36 cellular contexts compared by ENCODE assay signal in the genomic region with DNA sequence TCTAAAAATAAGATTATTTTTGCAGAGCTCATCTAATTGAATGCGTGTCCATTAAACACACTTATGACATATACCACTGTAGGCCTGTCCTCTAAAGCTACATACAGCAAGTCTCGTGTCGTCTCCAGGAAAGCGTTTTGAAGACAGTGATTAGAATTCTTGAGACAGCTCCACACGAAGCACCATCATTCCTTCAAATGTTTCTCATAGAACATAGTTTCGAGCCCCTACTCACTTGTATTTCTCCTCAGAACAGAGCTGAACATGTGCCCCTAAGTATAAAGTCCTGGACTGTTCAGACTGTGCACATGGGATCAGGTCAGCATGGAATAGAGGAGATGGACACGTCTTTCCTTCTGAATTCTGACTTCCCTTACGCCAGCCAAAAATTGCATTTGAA.
DNase-seq lines count a peak whose midpoint lies in the region; ATAC-seq, FAIRE-seq and TF ChIP-seq lines count a peak whose summit lies in the region.
"Had no signal": no experiment of that assay in that cellular context is flagged by ENCODE, and none has a peak within 500 bp of the region (broad histone marks: within the 10 kb centered on the region; RNA-seq: fewer than 3 reads in every experiment).

No MANE protein-coding gene starts in this region.

- H3F3A ChIP-seq in Loucy (ENCODE audit: low read depth) = no peaks in the 10 kb centered on the region

- POLR2A ChIA-PET in WTC11 (lab: Charles Lee) (interaction anchor here (0.6 kb wide), 1 partner anchor 18 kb away, joined by 3 read pairs; no protein-coding TSS in a partner anchor), H1 (lab: Charles Lee; ENCODE audit: partially characterized antibody) (interaction anchor here (1.2 to 1.8 kb wide), 2 partner anchors 17 to 18 kb away, joined by 4 to 5 read pairs; no protein-coding TSS in a partner anchor)

- H3K27me3 ChIP-seq in Loucy (ENCODE audit: insufficient read depth, low read length, poor library complexity, severe bottlenecking) = no peaks in the 10 kb centered on the region
- H3K27me3 ChIP-seq in H1 (replicated peaks in 1 of 4; ENCODE audit: control insufficient read depth in 3 of 4, extremely low read depth in 1 of 4, insufficient read depth in 3 of 4, low read length in 3 of 4) = no peaks in the 10 kb centered on the region
- H3K27me3 ChIP-seq in mesendoderm (ENCODE audit: insufficient read depth, low read length, poor library complexity) = no peaks in the 10 kb centered on the region
- no peaks in the 10 kb centered on the region for H3K27me3 ChIP-seq in mesenchymal stem cell (ENCODE audit: control insufficient read depth in 1 of 2, insufficient read depth in 1 of 2, low read length in 2 of 2)
- no peaks in the 10 kb centered on the region for H3K27me3 ChIP-seq in thyroid gland
- H3K27me3 ChIP-seq: BE2C; BLaER1; BLaER1 treated with 17β-estradiol and CSF1 and Interleukin-3, amounts not matched to agents 10 nM and 100 nM had no signal

- no peak overlapping the region for H3K18ac ChIP-seq in H1 (ENCODE audit: extremely low read depth, low read length)
- no peak overlapping the region for H3K18ac ChIP-seq in mesendoderm (ENCODE audit: low read length)
- no peak overlapping the region for H3K18ac ChIP-seq in mesenchymal stem cell (ENCODE audit: low read depth in 1 of 2, low read length in 2 of 2)

- ATAC-seq in WTC11 = no peak
- ATAC-seq: A549; CD8-positive, alpha-beta T cell had no signal

- H4K5ac ChIP-seq in H1 (ENCODE audit: insufficient read length, low read depth, low read length) = no peak overlapping the region
- H4K5ac ChIP-seq in mesendoderm (ENCODE audit: low read length) = no peak overlapping the region

- H3K27ac Mint-ChIP-seq in WTC11 = no peak overlapping the region
- H3K27ac Mint-ChIP-seq: B cell; CD14-positive monocyte; CD4-positive, alpha-beta memory T cell; CD4-positive, alpha-beta T cell; CD4-positive, CD25-positive, alpha-beta regulatory T cell; CD8-positive, alpha-beta memory T cell; CD8-positive, alpha-beta T cell had no signal

- H2BK5ac ChIP-seq in H1 (ENCODE audit: low read depth, low read length) (no peak overlapping the region), mesendoderm (ENCODE audit: low read length) (no peak overlapping the region), mesenchymal stem cell (ENCODE audit: low read depth, low read length, poor library complexity, severe bottlenecking) (no peak overlapping the region)

- no peak overlapping the region for H2BK15ac ChIP-seq in H1 (ENCODE audit: low read length)
- H2BK15ac ChIP-seq in mesendoderm (replicated peaks; ENCODE audit: low read depth) = no peak overlapping the region
- H2BK15ac ChIP-seq in mesenchymal stem cell (ENCODE audit: low read depth, poor library complexity, severe bottlenecking) = no peak overlapping the region

- no peak overlapping the region for H2BK120ac ChIP-seq in H1 (replicated peaks; ENCODE audit: low read depth, low read length)
- H2BK120ac ChIP-seq in mesendoderm (ENCODE audit: low read depth, low read length) = no peak overlapping the region
- H2BK120ac ChIP-seq in mesenchymal stem cell (ENCODE audit: low read depth, low read length) = no peak overlapping the region

- H3K9me2 ChIP-seq in Loucy (replicated peaks; ENCODE audit: low read depth, low read length) = no peaks in the 10 kb centered on the region

- H3K56ac ChIP-seq in H1 (replicated peaks; ENCODE audit: insufficient read length, low read depth, low read length) (no peak overlapping the region), mesendoderm (ENCODE audit: low read length) (no peak overlapping the region)

- peaks cover 63% of the 10 kb centered on the region for H3K4me1 Mint-ChIP-seq in WTC11
- H3K4me1 Mint-ChIP-seq: B cell; CD14-positive monocyte; CD4-positive, alpha-beta memory T cell; CD8-positive, alpha-beta memory T cell had no signal

- H4K91ac ChIP-seq in H1 (replicated peaks; ENCODE audit: insufficient read length, low read length) = no peak overlapping the region
- H4K91ac ChIP-seq in mesenchymal stem cell (ENCODE audit: low read length) = no peak overlapping the region

- no peak overlapping the region for H3K27ac ChIP-seq in H1 (ENCODE audit: low read depth, low read length)
- H3K27ac ChIP-seq in mesendoderm (ENCODE audit: low read depth, low read length) = no peak overlapping the region
- H3K27ac ChIP-seq in mesenchymal stem cell (ENCODE audit: low read length, poor library complexity, severe bottlenecking) = no peak overlapping the region
- H3K27ac ChIP-seq in thyroid gland = no peak overlapping the region
- H3K27ac ChIP-seq: 22Rv1; A549; BLaER1; BLaER1 treated with 17β-estradiol and CSF1 and Interleukin-3, amounts not matched to agents 10 nM and 100 nM; C4-2B had no signal

- H3K36me3 ChIP-seq in Loucy (ENCODE audit: insufficient read depth, low read length) = no peaks in the 10 kb centered on the region
- H3K36me3 ChIP-seq in H1 (ENCODE audit: control insufficient read depth in 2 of 4, insufficient read depth in 4 of 4, low read length in 3 of 4) = no peaks in the 10 kb centered on the region
- no peaks in the 10 kb centered on the region for H3K36me3 ChIP-seq in mesendoderm (ENCODE audit: control insufficient read depth, insufficient read depth, low read length)
- no peaks in the 10 kb centered on the region for H3K36me3 ChIP-seq in mesenchymal stem cell (ENCODE audit: control insufficient read depth in 1 of 2, insufficient read depth in 2 of 2, low read depth in 1 of 2, low read length in 2 of 2)
- no peaks in the 10 kb centered on the region for H3K36me3 ChIP-seq in thyroid gland
- H3K36me3 ChIP-seq: BE2C; BLaER1; BLaER1 treated with 17β-estradiol and CSF1 and Interleukin-3, amounts not matched to agents 10 nM and 100 nM had no signal

- no peak overlapping the region for H3K14ac ChIP-seq in H1 (ENCODE audit: insufficient read length)
- no peak overlapping the region for H3K14ac ChIP-seq in mesenchymal stem cell (ENCODE audit: low read length in 2 of 2)

- TF ChIP-seq EP300 in H1 (IDR thresholded peaks at IDR 0.05; ENCODE audit: borderline replicate concordance in 1 of 2, low read depth in 2 of 2, low read length in 2 of 2) = no peak

- H3K4me1 ChIP-seq in Loucy (ENCODE audit: insufficient read depth, low read length, poor library complexity, severe bottlenecking) = no peaks in the 10 kb centered on the region
- peaks cover 0 to 7% (median 4%) of the 10 kb centered on the region in 4 experiments; a peak in 4 of 7 replicates for H3K4me1 ChIP-seq in H1 (replicated peaks in 1 of 4; ENCODE audit: control insufficient read depth in 3 of 4, insufficient read depth in 4 of 4, low read length in 3 of 4)
- H3K4me1 ChIP-seq in mesendoderm (ENCODE audit: control insufficient read depth, low read depth, low read length) = peaks cover 16% of the 10 kb centered on the region
- peaks cover 2% of the 10 kb centered on the region for H3K4me1 ChIP-seq in mesenchymal stem cell (ENCODE audit: control insufficient read depth, insufficient read depth, low read depth, low read length)
- H3K4me1 ChIP-seq in thyroid gland = no peaks in the 10 kb centered on the region
- H3K4me1 ChIP-seq: A549; BE2C; BLaER1; BLaER1 treated with 17β-estradiol and CSF1 and Interleukin-3, amounts not matched to agents 10 nM and 100 nM; Caco-2 had no signal

- H3K27me3 Mint-ChIP-seq in WTC11 (ENCODE audit: low read depth) = no peaks in the 10 kb centered on the region
- H3K27me3 Mint-ChIP-seq: CD4-positive, alpha-beta T cell; CD4-positive, CD25-positive, alpha-beta regulatory T cell had no signal

- intact Hi-C loops in thyroid gland (cut with DNase I) = no loop called here

- no peak overlapping the region for H4K8ac ChIP-seq in H1 (ENCODE audit: extremely low read depth, insufficient read depth, low read length)
- H4K8ac ChIP-seq in mesendoderm (ENCODE audit: low read depth, low read length) = no peak overlapping the region
- no peak overlapping the region for H4K8ac ChIP-seq in mesenchymal stem cell (ENCODE audit: low read length)

- no peak for TF ChIP-seq RAD21 in H1 (IDR thresholded peaks at IDR 0.05 in 1 of 2, conservative IDR thresholded peaks at IDR 0.05 in 1 of 2; ENCODE audit: low read depth in 2 of 2, low read length in 2 of 2)

- H4K20me1 ChIP-seq in Loucy (ENCODE audit: insufficient read depth, low read length, poor library complexity, severe bottlenecking) (no peaks in the 10 kb centered on the region), H1 (replicated peaks in 1 of 2; ENCODE audit: control insufficient read depth in 1 of 2, insufficient read depth in 2 of 2, low read length in 2 of 2) (no peaks in the 10 kb centered on the region)
- H4K20me1 ChIP-seq: BLaER1; BLaER1 treated with 17β-estradiol and CSF1 and Interleukin-3, amounts not matched to agents 10 nM and 100 nM had no signal

- DNase-seq in WTC11 (ENCODE audit: low spot score) (no peak), H1 (ENCODE audit: low read depth in 1 of 2, low spot score in 2 of 2) (no peak), mesendoderm (no peak), 8988T (no peak), mesenchymal stem cell (no peak), thyroid gland (no peak), NCI-H2196 treated with DMSO at 0.1 percent for 48 hours (lab: John Stamatoyannopoulos, UW; ENCODE audit: unreplicated experiment) (no peak)
- DNase-seq: ACHN; AML-193; BE2C; C1 segment of cervical spinal cord; Caco-2; Calu3; CD4-positive, alpha-beta memory T cell; CD4-positive, alpha-beta T cell; CD4-positive, CD25-positive, alpha-beta regulatory T cell; CD8-positive, alpha-beta memory T cell; CD8-positive, alpha-beta T cell; COR-L47; DMS 273 treated with DMSO at 0.1 percent for 48 hours; DMS153; DMS53; DMS79; DMS79 treated with DMSO at 0.1 percent for 48 hours; DND-41; EL had no signal

- H2AK5ac ChIP-seq in H1 (ENCODE audit: low read depth, low read length) (no peak overlapping the region), mesendoderm (ENCODE audit: low read length) (peak overlapping the region; percentile 14), mesenchymal stem cell (ENCODE audit: low read length, severe bottlenecking) (no peak overlapping the region)

- H3K79me1 ChIP-seq in H1 (ENCODE audit: low read depth, low read length) (no peaks in the 10 kb centered on the region), mesendoderm (ENCODE audit: low read length) (no peaks in the 10 kb centered on the region), mesenchymal stem cell (replicated peaks; ENCODE audit: low read length, poor library complexity, severe bottlenecking) (no peaks in the 10 kb centered on the region)

- no peak overlapping the region for H3K4me3 ChIP-seq in Loucy (ENCODE audit: low read length, poor library complexity, severe bottlenecking)
- H3K4me3 ChIP-seq in H1 (ENCODE audit: extremely low read depth in 1 of 4, insufficient read depth in 2 of 4, low read depth in 3 of 4, low read length in 4 of 4) = no peak overlapping the region
- no peak overlapping the region for H3K4me3 ChIP-seq in mesendoderm (ENCODE audit: low read length)
- no peak overlapping the region for H3K4me3 ChIP-seq in mesenchymal stem cell (ENCODE audit: insufficient read depth in 1 of 2, low read depth in 1 of 2, low read length in 2 of 2)
- no peak overlapping the region for H3K4me3 ChIP-seq in thyroid gland (replicated peaks in 1 of 3)
- H3K4me3 ChIP-seq: A549; BLaER1; BLaER1 treated with 17β-estradiol and CSF1 and Interleukin-3, amounts not matched to agents 10 nM and 100 nM had no signal

- H3K9ac ChIP-seq in Loucy (ENCODE audit: low read depth, low read length, poor library complexity, severe bottlenecking) (no peak overlapping the region), H1 (replicated peaks in 1 of 4; ENCODE audit: extremely low read depth in 1 of 4, low read depth in 3 of 4, low read length in 3 of 4) (no peak overlapping the region), mesendoderm (ENCODE audit: low read length) (no peak overlapping the region), mesenchymal stem cell (ENCODE audit: low read length) (no peak overlapping the region)
- H3K9ac ChIP-seq: BLaER1; BLaER1 treated with 17β-estradiol and CSF1 and Interleukin-3, amounts not matched to agents 10 nM and 100 nM had no signal

- H2AFZ ChIP-seq in Loucy (ENCODE audit: low read length) = peak overlapping the region; percentile 69; the same call in 1 of the 2 replicates
- no peak overlapping the region for H2AFZ ChIP-seq in H1 (ENCODE audit: low read length)
- no peak overlapping the region for H2AFZ ChIP-seq in mesenchymal stem cell (ENCODE audit: low read depth, low read length)

- TF ChIP-seq CTCF in Loucy (conservative IDR thresholded peaks at IDR 0.05; ENCODE audit: low read length) = no peak
- no peak for TF ChIP-seq CTCF in WTC11 (IDR thresholded peaks at IDR 0.05)
- no peak for TF ChIP-seq CTCF in H1 (IDR thresholded peaks at IDR 0.05; ENCODE audit: control extremely low read depth in 1 of 3, insufficient read depth in 1 of 3, low read depth in 1 of 3, low read length in 3 of 3)
- TF ChIP-seq CTCF in thyroid gland (IDR thresholded peaks at IDR 0.05) = no peak

- H3K4me2 ChIP-seq in Loucy (ENCODE audit: low read depth, low read length, poor library complexity, severe bottlenecking) (no peak overlapping the region), H1 (ENCODE audit: insufficient read depth in 1 of 2, low read depth in 2 of 2, low read length in 2 of 2) (no peak overlapping the region), mesendoderm (ENCODE audit: low read length) (no peak overlapping the region), mesenchymal stem cell (ENCODE audit: low read length, poor library complexity, severe bottlenecking) (no peak overlapping the region)
- H3K4me2 ChIP-seq: A549; BLaER1; BLaER1 treated with 17β-estradiol and CSF1 and Interleukin-3, amounts not matched to agents 10 nM and 100 nM had no signal

- H3K4me3 Mint-ChIP-seq in WTC11 = no peak overlapping the region
- H3K4me3 Mint-ChIP-seq: B cell; CD14-positive monocyte; CD4-positive, alpha-beta memory T cell; CD4-positive, alpha-beta T cell; CD4-positive, CD25-positive, alpha-beta regulatory T cell; CD8-positive, alpha-beta memory T cell; CD8-positive, alpha-beta T cell had no signal

- H3K23ac ChIP-seq in H1 (ENCODE audit: insufficient read length) (no peak overlapping the region), mesendoderm (ENCODE audit: low read length) (no peak overlapping the region), mesenchymal stem cell (ENCODE audit: low read length in 2 of 2) (no peak overlapping the region)

- H3K79me2 ChIP-seq in Loucy (ENCODE audit: insufficient read depth, low read length) (no peaks in the 10 kb centered on the region), H1 (ENCODE audit: control insufficient read depth in 1 of 2, insufficient read depth in 2 of 2, low read length in 2 of 2) (no peaks in the 10 kb centered on the region), mesendoderm (ENCODE audit: control insufficient read depth, insufficient read depth, low read length) (no peaks in the 10 kb centered on the region)

- H2BK20ac ChIP-seq in H1 (ENCODE audit: low read length) = no peak overlapping the region

- CTCF ChIA-PET in WTC11 (lab: Charles Lee) (no interaction called here), H1 (lab: Charles Lee; ENCODE audit: partially characterized antibody) (interaction anchor here (0.7 to 1.3 kb wide), 3 partner anchors 11 to 17 kb away, joined by 4 read pairs; no protein-coding TSS in a partner anchor)

- peaks cover 11% of the 10 kb centered on the region for H3K36me3 Mint-ChIP-seq in WTC11
- H3K36me3 Mint-ChIP-seq: CD14-positive monocyte; CD4-positive, alpha-beta memory T cell; CD4-positive, CD25-positive, alpha-beta regulatory T cell; CD8-positive, alpha-beta memory T cell; CD8-positive, alpha-beta T cell had no signal

- no peaks in the 10 kb centered on the region for H3K23me2 ChIP-seq in H1 (ENCODE audit: low read depth, low read length)

- H3K9me3 ChIP-seq in Loucy (ENCODE audit: insufficient read depth, low read depth, low read length) (no peaks in the 10 kb centered on the region), H1 (ENCODE audit: insufficient read depth in 2 of 2, low read depth in 1 of 2, low read length in 1 of 2) (no peaks in the 10 kb centered on the region), mesenchymal stem cell (ENCODE audit: control insufficient read depth, low read length) (no peaks in the 10 kb centered on the region), thyroid gland (no peaks in the 10 kb centered on the region)
- H3K9me3 ChIP-seq: A549; BE2C; BLaER1; BLaER1 treated with 17β-estradiol and CSF1 and Interleukin-3, amounts not matched to agents 10 nM and 100 nM; Caco-2 had no signal

- H2BK12ac ChIP-seq in H1 (ENCODE audit: low read depth, low read length) = peak overlapping the region; percentile 55; the same call in 1 of the 2 replicates
- no peak overlapping the region for H2BK12ac ChIP-seq in mesenchymal stem cell (ENCODE audit: low read length in 2 of 2)

- FAIRE-seq in H1 (lab: Jason Lieb, UNC) = no peak
- FAIRE-seq: A204.1, A549, D721Med had no signal

- TF ChIP-seq POLR2A in H1 (IDR thresholded peaks at IDR 0.05; ENCODE audit: control extremely low read depth in 1 of 2, low read depth in 2 of 2, low read length in 2 of 2) (no peak), thyroid gland (IDR thresholded peaks at IDR 0.05) (no peak)

- 87% methylated on average over 8 of the region's 8 CpGs; no CpG with 5 or more reads in 1 of the 2 experiments for WGBS in H1 (ENCODE audit: extremely low coverage in 1 of 2, insufficient coverage in 1 of 2, insufficient read length in 1 of 2, insufficient replicate concordance in 2 of 2, low coverage in 1 of 2, low lambda C conversion rate in 2 of 2, missing lambda C conversion rate in 1 of 2), 2 experiments
- WGBS in mesendoderm (ENCODE audit: extremely low coverage, insufficient coverage, low lambda C conversion rate) = no CpG with 5 or more reads among the region's 8 CpGs
- WGBS in mesenchymal stem cell = 84% methylated on average over 7 of the region's 8 CpGs
- WGBS in thyroid gland, 2 donors = 90 to 93% methylated on average over 8 of the region's 8 CpGs

- peak overlapping the region; percentile 46 for H3K4ac ChIP-seq in H1 (replicated peaks; ENCODE audit: insufficient read length, low read depth, low read length)
- H3K4ac ChIP-seq in mesendoderm (ENCODE audit: low read depth, low read length) = no peak overlapping the region
- no peak overlapping the region for H3K4ac ChIP-seq in mesenchymal stem cell (ENCODE audit: low read depth in 1 of 2, low read length in 2 of 2)

- peaks cover 22% of the 10 kb centered on the region for H3K9me3 Mint-ChIP-seq in WTC11
- H3K9me3 Mint-ChIP-seq: CD14-positive monocyte; CD4-positive, alpha-beta T cell; CD8-positive, alpha-beta T cell had no signal
